8 cellular contexts compared by ENCODE assay signal in the genomic region with DNA sequence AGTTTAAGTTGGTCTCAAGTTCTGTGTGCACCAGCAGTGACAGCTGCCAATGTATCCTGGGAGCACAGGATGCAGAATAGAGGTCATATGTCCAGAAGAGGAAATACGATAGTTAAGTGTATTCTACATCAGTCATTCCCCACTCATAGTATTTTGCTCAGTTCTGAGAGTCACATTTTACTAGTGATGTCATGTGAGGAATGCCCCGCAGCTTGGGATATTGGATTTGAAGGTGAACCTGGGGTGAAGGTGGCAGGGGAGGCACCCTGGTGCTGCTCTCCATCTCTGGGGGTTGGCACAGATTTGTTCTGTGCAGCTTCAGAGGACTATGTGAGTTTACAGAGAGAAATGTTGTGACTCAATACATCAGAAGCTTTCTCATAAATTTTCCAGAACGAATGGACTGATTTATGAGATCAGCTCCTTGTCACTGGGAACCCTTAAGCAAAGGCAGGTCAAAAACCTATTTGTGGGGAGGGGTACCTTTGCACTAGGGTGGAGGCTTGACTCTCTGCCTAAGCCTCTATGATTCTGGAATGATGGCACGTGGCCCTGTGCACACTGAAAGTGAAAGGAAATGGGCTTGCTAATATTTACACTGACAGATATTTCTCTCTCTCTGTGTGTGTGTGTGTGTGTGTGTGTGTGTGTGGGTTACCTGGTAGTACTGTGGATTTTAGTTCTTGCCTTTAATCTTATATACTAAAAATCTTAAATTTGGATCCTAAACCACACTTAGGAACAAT.
DNase-seq lines count a peak whose midpoint lies in the region; ATAC-seq, FAIRE-seq and TF ChIP-seq lines count a peak whose summit lies in the region.

No MANE protein-coding gene starts in this region.

- H3K9me2 ChIP-seq in PC-3 (replicated peaks; ENCODE audit: low read length): no peaks in the 10 kb centered on the region

- no peaks in the 10 kb centered on the region for H3K9me3 ChIP-seq in PC-3 (ENCODE audit: low read length)
- no peaks in the 10 kb centered on the region for H3K9me3 ChIP-seq in small intestine (ENCODE audit: control insufficient read depth, low read depth)

- H3K27me3 ChIP-seq in PC-3 (ENCODE audit: low read length) (0 out of 2 replicates have a peak, but pooled peaks cover 4% of the 10 kb centered on the region), bronchial epithelial cell (ENCODE audit: control insufficient read depth, insufficient read depth, low read length) (no peaks in the 10 kb centered on the region), small intestine (ENCODE audit: control insufficient read depth in 2 of 2, insufficient read depth in 2 of 2, low read length in 2 of 2) (no peaks in the 10 kb centered on the region)

- FAIRE-seq in bronchial epithelial cell (lab: Jason Lieb, UNC) (no peak), small intestine (lab: Jason Lieb, UNC) (no peak)

- WGBS in small intestine, 3 donors: 31 to 37% (median 37%) methylated on average over 4 of the region's 4 CpGs

- H3K4me1 ChIP-seq in PC-3 (ENCODE audit: insufficient read depth, low read length): peaks cover 6% of the 10 kb centered on the region; the same call in 1 of the 2 replicates
- peaks cover 3 to 4% of the 10 kb centered on the region in 2 donors for H3K4me1 ChIP-seq in small intestine (ENCODE audit: control insufficient read depth in 2 of 2, insufficient read depth in 1 of 2, low read depth in 1 of 2, low read length in 1 of 2)

- CTCF ChIA-PET in PC-3 (lab: Charles Lee): no interaction called here

- no peaks in the 10 kb centered on the region for H4K20me1 ChIP-seq in PC-3 (ENCODE audit: low read length)

- intact Hi-C loops in PC-3 (cut with micrococcal nuclease): no loop called here

- H3K36me3 ChIP-seq in PC-3 (ENCODE audit: low read depth, low read length) (no peaks in the 10 kb centered on the region), bronchial epithelial cell (ENCODE audit: control insufficient read depth, insufficient read depth, low read length) (no peaks in the 10 kb centered on the region), small intestine (ENCODE audit: control insufficient read depth in 2 of 2, insufficient read depth in 2 of 2, low read length in 2 of 2) (no peaks in the 10 kb centered on the region)

- BruUV-seq in PC-3 (replicated peaks; lab: Mats Ljungman, UMichigan): no TSS peak

- H3K4me2 ChIP-seq in PC-3 (ENCODE audit: low read length): peak overlapping the region; percentile 70

- peak; percentile 53 for ATAC-seq in GM18858 (IDR thresholded peaks at IDR 0.05; ENCODE audit: unreplicated experiment)
- ATAC-seq in HG02623 (IDR thresholded peaks at IDR 0.05; ENCODE audit: unreplicated experiment): peak; percentile 68
- peak; percentile 51 for ATAC-seq in PC-3

- no peaks in the 10 kb centered on the region for H3K79me2 ChIP-seq in PC-3 (ENCODE audit: low read length)

- H3K4me3 ChIP-seq in PC-3 (ENCODE audit: low read length) (peak overlapping the region; percentile 37; the same call in 1 of the 2 replicates), bronchial epithelial cell (ENCODE audit: low read depth, low read length) (no peak overlapping the region), small intestine (ENCODE audit: low read depth in 1 of 2, low read length in 2 of 2) (peak overlapping the region in 1 of 2 donors; percentile 11)

- no peak overlapping the region for H3K9ac ChIP-seq in PC-3 (ENCODE audit: low read length)

- H3K27ac ChIP-seq in PC-3 (ENCODE audit: low read length) (no peak overlapping the region), small intestine (ENCODE audit: low read depth in 1 of 2, low read length in 1 of 2) (peak overlapping the region in 1 of 2 donors; percentile 59)

- POLR2A ChIA-PET in PC-3 (lab: Charles Lee; ENCODE audit: unreplicated experiment): interaction anchor here (0.6 kb wide), 1 partner anchor 138 kb away, joined by 4 read pairs; no protein-coding TSS in a partner anchor

- H2AFZ ChIP-seq in PC-3 (ENCODE audit: low read length): peak overlapping the region; percentile 52

- DNase-seq in PC-3 (peak; percentile 12), bronchial epithelial cell (ENCODE audit: low read depth) (peak; percentile 15), small intestine (peak; percentile 39), NCI-H345 (lab: John Stamatoyannopoulos, UW) (no peak), SKM-1 (lab: John Stamatoyannopoulos, UW; ENCODE audit: unreplicated experiment) (no peak), DMS 273 (lab: John Stamatoyannopoulos, UW; ENCODE audit: unreplicated experiment) (no peak)

- TF ChIP-seq CTCF in PC-3 (conservative IDR thresholded peaks at IDR 0.05; ENCODE audit: low read depth, low read length) (no peak), bronchial epithelial cell (IDR thresholded peaks at IDR 0.05; ENCODE audit: insufficient read depth, low read length, severe bottlenecking) (no peak)

- H3F3A ChIP-seq in PC-3 (ENCODE audit: low read length, unreplicated experiment): no peaks in the 10 kb centered on the region

Comparison
In these comparisons a context has a peak if more than half of its experiments do, and no peak if none do; other contexts are left out.
1. DNase-seq: peak in PC-3 (single experiment), bronchial epithelial cell (single experiment) and small intestine (single experiment); none in NCI-H345 (single experiment), SKM-1 (single experiment) and DMS 273 (single experiment).
2. Peak in every context shown above with its lines, with median percentiles within 50 percentile points of each other: ATAC-seq.